19 cellular contexts compared by ENCODE assay signal in the genomic region with DNA sequence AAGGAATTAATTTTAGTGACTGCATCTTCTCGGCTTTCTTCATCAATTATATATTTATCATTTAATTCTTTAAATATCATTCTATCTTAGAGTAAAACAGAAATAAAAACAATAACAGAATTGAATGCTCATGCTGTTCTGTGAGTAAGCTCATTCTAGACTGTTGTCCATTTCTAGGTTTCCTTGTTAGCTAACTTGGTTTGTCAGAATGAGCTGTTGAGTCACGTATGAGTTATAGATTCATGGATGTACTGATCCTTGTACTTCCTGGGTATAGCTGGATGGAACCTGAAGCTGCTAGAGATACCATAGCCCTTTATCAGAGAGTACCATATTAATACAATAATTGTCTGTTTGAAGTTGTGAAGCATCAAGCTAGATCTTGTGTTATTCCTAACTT.
A peak's percentile ranks its signal among the peaks of the same experiment; 100 is the strongest.
DNase-seq lines count a peak whose midpoint lies in the region; ATAC-seq, FAIRE-seq and TF ChIP-seq lines count a peak whose summit lies in the region.
"Had no signal": no experiment of that assay in that cellular context is flagged by ENCODE, and none has a peak within 500 bp of the region (broad histone marks: within the 10 kb centered on the region; RNA-seq: fewer than 3 reads in every experiment).

No MANE protein-coding gene starts in this region.

- no peak overlapping the region for H3K4me2 ChIP-seq in HCT116 (ENCODE audit: low read length)
- H3K4me2 ChIP-seq: BLaER1 treated with 17β-estradiol and CSF1 and Interleukin-3, amounts not matched to agents 10 nM and 100 nM had no signal

- H3K27me3 Mint-ChIP-seq in naive thymus-derived CD4-positive, alpha-beta T cell = no peaks in the 10 kb centered on the region
- H3K27me3 Mint-ChIP-seq: B cell; CD8-positive, alpha-beta memory T cell had no signal

- H3K27ac ChIP-seq in HCT116 (ENCODE audit: low read depth, low read length) (no peak overlapping the region), foreskin keratinocyte (no peak overlapping the region)
- no peak overlapping the region for H3K27ac ChIP-seq in naive thymus-derived CD4-positive, alpha-beta T cell (ENCODE audit: low read depth, low read length)
- H3K27ac ChIP-seq: BLaER1 treated with 17β-estradiol and CSF1 and Interleukin-3, amounts not matched to agents 10 nM and 100 nM; HL-60 had no signal

- TF ChIP-seq CTCF in HCT116 (IDR thresholded peaks at IDR 0.05 in 2 of 3, conservative IDR thresholded peaks at IDR 0.05 in 1 of 3; ENCODE audit: borderline replicate concordance in 1 of 3, insufficient read depth in 1 of 3, low read depth in 2 of 3, low read length in 2 of 3) (no peak), bronchial epithelial cell (IDR thresholded peaks at IDR 0.05; ENCODE audit: insufficient read depth, low read length, severe bottlenecking) (no peak), foreskin keratinocyte (conservative IDR thresholded peaks at IDR 0.05) (no peak)

- no peak overlapping the region for H3K4me3 ChIP-seq in HCT116 (replicated peaks in 1 of 2; ENCODE audit: low read depth in 1 of 2, low read length in 2 of 2)
- H3K4me3 ChIP-seq in bronchial epithelial cell (ENCODE audit: low read depth, low read length) = no peak overlapping the region
- no peak overlapping the region for H3K4me3 ChIP-seq in naive thymus-derived CD4-positive, alpha-beta T cell (ENCODE audit: low read length)
- H3K4me3 ChIP-seq: BLaER1 treated with 17β-estradiol and CSF1 and Interleukin-3, amounts not matched to agents 10 nM and 100 nM had no signal

- H4K20me1 ChIP-seq in HCT116 (ENCODE audit: insufficient read depth) = no peaks in the 10 kb centered on the region
- H4K20me1 ChIP-seq: BLaER1 treated with 17β-estradiol and CSF1 and Interleukin-3, amounts not matched to agents 10 nM and 100 nM had no signal

- H3K4me3 Mint-ChIP-seq in naive thymus-derived CD4-positive, alpha-beta T cell = no peak overlapping the region
- H3K4me3 Mint-ChIP-seq: B cell; CD8-positive, alpha-beta memory T cell had no signal

- H3K9me2 ChIP-seq in HCT116 (ENCODE audit: insufficient read depth) = no peaks in the 10 kb centered on the region

- no peaks in the 10 kb centered on the region for H3K79me2 ChIP-seq in HCT116 (ENCODE audit: insufficient read depth, low read length)

- H3K36me3 ChIP-seq in HCT116 (ENCODE audit: control insufficient read depth in 1 of 2, insufficient read depth in 2 of 2, low read length in 2 of 2) (no peaks in the 10 kb centered on the region), bronchial epithelial cell (ENCODE audit: control insufficient read depth, insufficient read depth, low read length) (no peaks in the 10 kb centered on the region)
- no peaks in the 10 kb centered on the region for H3K36me3 ChIP-seq in naive thymus-derived CD4-positive, alpha-beta T cell (ENCODE audit: control insufficient read depth in 2 of 3, insufficient read depth in 3 of 3, low read length in 3 of 3)
- H3K36me3 ChIP-seq: BLaER1 treated with 17β-estradiol and CSF1 and Interleukin-3, amounts not matched to agents 10 nM and 100 nM had no signal

- CTCF ChIA-PET in HCT116 (lab: Charles Lee) = no interaction called here
- CTCF ChIA-PET in naive thymus-derived CD4-positive, alpha-beta T cell (lab: Charles Lee) = no interaction called here

- POLR2A ChIA-PET in HCT116 (lab: Charles Lee) = no interaction called here
- POLR2A ChIA-PET in naive thymus-derived CD4-positive, alpha-beta T cell (lab: Charles Lee) = no interaction called here

- TF ChIP-seq RAD21 in HCT116 (IDR thresholded peaks at IDR 0.05; ENCODE audit: low read depth) = no peak

- no peaks in the 10 kb centered on the region for H3K4me1 Mint-ChIP-seq in naive thymus-derived CD4-positive, alpha-beta T cell
- H3K4me1 Mint-ChIP-seq: B cell; CD8-positive, alpha-beta memory T cell had no signal

- peak overlapping the region; percentile 13 for H2AFZ ChIP-seq in HCT116 (ENCODE audit: low read depth, low read length, poor library complexity, severe bottlenecking)

- no peaks in the 10 kb centered on the region for H3K4me1 ChIP-seq in HCT116 (ENCODE audit: control insufficient read depth in 1 of 2, insufficient read depth in 2 of 2, low read length in 2 of 2)
- H3K4me1 ChIP-seq in foreskin keratinocyte = no peaks in the 10 kb centered on the region
- H3K4me1 ChIP-seq in naive thymus-derived CD4-positive, alpha-beta T cell (ENCODE audit: control insufficient read depth in 2 of 2, insufficient read depth in 2 of 2, low read length in 2 of 2) = no peaks in the 10 kb centered on the region
- H3K4me1 ChIP-seq: BLaER1 treated with 17β-estradiol and CSF1 and Interleukin-3, amounts not matched to agents 10 nM and 100 nM had no signal

- RAD21 ChIA-PET in HCT116 (lab: Charles Lee; ENCODE audit: low non-redundant PET in 1 of 2, low total read pairs in 2 of 2, uncharacterized antibody in 2 of 2, unreplicated experiment in 2 of 2) = no interaction called here

- DNase-seq in HCT116 (ENCODE audit: low read depth, low spot score) (no peak), bronchial epithelial cell (ENCODE audit: low read depth) (peak; percentile 18), foreskin keratinocyte (peak in 1 of 2 donors; percentile 11), DMS114 treated with DMSO at 0.1 percent for 48 hours (lab: John Stamatoyannopoulos, UW; ENCODE audit: unreplicated experiment) (no peak), NCI-H2029 (lab: John Stamatoyannopoulos, UW) (no peak)
- DNase-seq in naive thymus-derived CD4-positive, alpha-beta T cell = no peak
- DNase-seq: CD8-positive, alpha-beta memory T cell; COR-L47; DMS153; DMS79; GDM1; GOT3; H7 had no signal

- BruUV-seq in HCT116 (replicated peaks; lab: Mats Ljungman, UMichigan) = no TSS peak

- no peaks in the 10 kb centered on the region for H3K9me3 ChIP-seq in HCT116 (ENCODE audit: control insufficient read depth in 1 of 2, insufficient read depth in 1 of 2, low read depth in 1 of 2, low read length in 2 of 2)
- H3K9me3 ChIP-seq in naive thymus-derived CD4-positive, alpha-beta T cell (ENCODE audit: control insufficient read depth in 2 of 3, low read length in 3 of 3) = no peaks in the 10 kb centered on the region
- H3K9me3 ChIP-seq: BLaER1 treated with 17β-estradiol and CSF1 and Interleukin-3, amounts not matched to agents 10 nM and 100 nM had no signal

- TF ChIP-seq POLR2A in HCT116 (IDR thresholded peaks at IDR 0.05; ENCODE audit: borderline replicate concordance, extremely low read depth, insufficient read depth, insufficient read length) = no peak

- intact Hi-C loops in HCT116 (cut with micrococcal nuclease) = no loop called here
- intact Hi-C loops in naive thymus-derived CD4-positive, alpha-beta T cell (cut with micrococcal nuclease) = no loop called here

- H3K27me3 ChIP-seq in HCT116 (ENCODE audit: insufficient read depth, low read length) (no peaks in the 10 kb centered on the region), bronchial epithelial cell (ENCODE audit: control insufficient read depth, insufficient read depth, low read length) (no peaks in the 10 kb centered on the region), foreskin keratinocyte (no peaks in the 10 kb centered on the region)
- no peaks in the 10 kb centered on the region for H3K27me3 ChIP-seq in naive thymus-derived CD4-positive, alpha-beta T cell (ENCODE audit: control insufficient read depth in 2 of 2, insufficient read depth in 2 of 2, low read length in 2 of 2)
- H3K27me3 ChIP-seq: BLaER1 treated with 17β-estradiol and CSF1 and Interleukin-3, amounts not matched to agents 10 nM and 100 nM had no signal

- no peaks in the 10 kb centered on the region for H3K36me3 Mint-ChIP-seq in naive thymus-derived CD4-positive, alpha-beta T cell
- H3K36me3 Mint-ChIP-seq: CD8-positive, alpha-beta memory T cell had no signal

- H3K9me3 Mint-ChIP-seq in naive thymus-derived CD4-positive, alpha-beta T cell = peaks cover 0 to 4% (median 0%) of the 10 kb centered on the region in 11 donors

- H3K27ac Mint-ChIP-seq in naive thymus-derived CD4-positive, alpha-beta T cell = no peak overlapping the region
- H3K27ac Mint-ChIP-seq: B cell; CD8-positive, alpha-beta memory T cell had no signal

- FAIRE-seq in bronchial epithelial cell (lab: Jason Lieb, UNC) = no peak
- FAIRE-seq: D721Med, GM12892, GM18507 had no signal

- no peak overlapping the region for H3K9ac ChIP-seq in HCT116 (ENCODE audit: low read length)
- H3K9ac ChIP-seq: BLaER1 treated with 17β-estradiol and CSF1 and Interleukin-3, amounts not matched to agents 10 nM and 100 nM had no signal

- ATAC-seq in HCT116 (no peak), foreskin keratinocyte (peak; percentile 34)
- ATAC-seq in naive thymus-derived CD4-positive, alpha-beta T cell = no peak

TF ChIP-seq in HCT116, 20 proteins besides CTCF, POLR2A, EP300 and RAD21:
- no peak for TF ChIP-seq EZH2 (IDR thresholded peaks at IDR 0.05)
- TF ChIP-seq YY1 (IDR thresholded peaks at IDR 0.05; ENCODE audit: extremely low read depth, insufficient replicate concordance, low read depth, low read length) = no peak
- no peak for TF ChIP-seq ZFX (IDR thresholded peaks at IDR 0.05)
- no peak for TF ChIP-seq POLR2AphosphoS5 (IDR thresholded peaks at IDR 0.05; ENCODE audit: low read depth, low read length)
- no peak for TF ChIP-seq CBX3 (IDR thresholded peaks at IDR 0.05; ENCODE audit: low read depth)
- no peak for TF ChIP-seq FOSL1 (IDR thresholded peaks at IDR 0.05; ENCODE audit: low read depth)
